In the genomic region with DNA sequence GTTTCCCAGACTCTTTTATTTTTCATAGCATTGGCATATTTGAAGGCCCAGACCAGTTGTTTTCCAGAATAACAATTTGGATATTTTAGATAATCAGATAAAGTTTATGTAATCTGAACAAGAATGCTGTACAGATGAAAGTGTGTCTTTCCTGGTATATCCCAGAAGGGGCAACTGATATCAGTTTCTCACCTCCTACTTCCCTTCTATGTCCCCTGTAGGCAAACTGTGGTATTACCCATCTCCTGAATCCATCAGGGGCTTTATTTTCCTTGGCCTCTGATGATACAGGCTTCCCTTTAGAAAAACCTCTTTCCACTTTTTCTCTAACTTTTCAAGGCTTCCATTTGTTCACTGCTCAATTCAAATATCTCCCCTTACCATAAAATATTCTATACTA, we compare ENCODE assay signal across 14 cellular contexts.
DNase-seq lines count a peak whose midpoint lies in the region; ATAC-seq and TF ChIP-seq lines count a peak whose summit lies in the region.
"Had no signal": no experiment of that assay in that cellular context is flagged by ENCODE, and none has a peak within 500 bp of the region (broad histone marks: within the 10 kb centered on the region; RNA-seq: fewer than 3 reads in every experiment).

No MANE protein-coding gene starts in this region.

- DNase-seq in MM.1S, result no peak
- no peak for DNase-seq in endothelial cell (ENCODE audit: low spot score)
- no peak for DNase-seq in progenitor cell of endocrine pancreas (ENCODE audit: low spot score, unreplicated experiment)
- DNase-seq in NCI-H1930 (lab: John Stamatoyannopoulos, UW), result no peak
- DNase-seq in T-helper 17 cell, result no peak
- no peak for DNase-seq in DMS153 (lab: John Stamatoyannopoulos, UW)
- no peak for DNase-seq in COLO668 (lab: John Stamatoyannopoulos, UW; ENCODE audit: unreplicated experiment)
- DNase-seq: effector memory CD8-positive, alpha-beta T cell; HCEC 1CT; NCI-H2227 treated with DMSO at 0.1 percent for 48 hours; retina; SHP77 had no signal

- H3F3A ChIP-seq in MM.1S (ENCODE audit: insufficient read depth, low read length), result no peaks in the 10 kb centered on the region

- no peak for ATAC-seq in T-helper 17 cell
- ATAC-seq: activated T-helper 17 cell treated with anti-CD3 and anti-CD28 coated beads, Interleukin-2, amount 50 U/mL, for 72 hours; effector memory CD8-positive, alpha-beta T cell had no signal

- peaks cover 18% of the 10 kb centered on the region for H3K4me1 ChIP-seq in MM.1S (ENCODE audit: low read length)

- H3K9me3 Mint-ChIP-seq in endothelial cell (ENCODE audit: unreplicated experiment) (no peaks in the 10 kb centered on the region), progenitor cell of endocrine pancreas (ENCODE audit: low read depth) (no peaks in the 10 kb centered on the region)
- H3K9me3 Mint-ChIP-seq: activated T-helper 17 cell treated with anti-CD3 and anti-CD28 coated beads, Interleukin-2, amount 50 U/mL, for 72 hours; effector memory CD8-positive, alpha-beta T cell had no signal

- no peaks in the 10 kb centered on the region for H4K20me1 ChIP-seq in MM.1S (ENCODE audit: insufficient read depth, low read length)

- H3K4me2 ChIP-seq in MM.1S (ENCODE audit: low read depth, low read length), result no peak overlapping the region

- H3K9ac ChIP-seq in MM.1S (ENCODE audit: low read length), result no peak overlapping the region

- H3K27me3 ChIP-seq in MM.1S (replicated peaks; ENCODE audit: insufficient read depth, low read length), result no peaks in the 10 kb centered on the region

- H3K27ac Mint-ChIP-seq in endothelial cell (ENCODE audit: unreplicated experiment), result no peak overlapping the region
- H3K27ac Mint-ChIP-seq in progenitor cell of endocrine pancreas, result no peak overlapping the region
- H3K27ac Mint-ChIP-seq in T-helper 17 cell, result no peak overlapping the region
- H3K27ac Mint-ChIP-seq: activated T-helper 17 cell treated with anti-CD3 and anti-CD28 coated beads, Interleukin-2, amount 50 U/mL, for 72 hours; effector memory CD8-positive, alpha-beta T cell had no signal

- H2AFZ ChIP-seq in MM.1S (ENCODE audit: low read length), result no peak overlapping the region

- no peaks in the 10 kb centered on the region for H3K36me3 Mint-ChIP-seq in endothelial cell (ENCODE audit: low read depth, unreplicated experiment)
- H3K36me3 Mint-ChIP-seq in progenitor cell of endocrine pancreas (ENCODE audit: insufficient read depth), result peaks cover 2% of the 10 kb centered on the region
- no peaks in the 10 kb centered on the region for H3K36me3 Mint-ChIP-seq in T-helper 17 cell (ENCODE audit: low read depth)

- H3K4me3 Mint-ChIP-seq in endothelial cell (ENCODE audit: unreplicated experiment), result no peak overlapping the region
- H3K4me3 Mint-ChIP-seq in progenitor cell of endocrine pancreas (ENCODE audit: low read depth), result no peak overlapping the region
- no peak overlapping the region for H3K4me3 Mint-ChIP-seq in T-helper 17 cell
- H3K4me3 Mint-ChIP-seq: activated T-helper 17 cell treated with anti-CD3 and anti-CD28 coated beads, Interleukin-2, amount 50 U/mL, for 72 hours; effector memory CD8-positive, alpha-beta T cell had no signal

- H3K9me2 ChIP-seq in MM.1S (replicated peaks; ENCODE audit: insufficient read depth, low read length), result no peaks in the 10 kb centered on the region

- H3K36me3 ChIP-seq in MM.1S (replicated peaks; ENCODE audit: insufficient read depth, low read length), result no peaks in the 10 kb centered on the region

- no peaks in the 10 kb centered on the region for H3K79me2 ChIP-seq in MM.1S (ENCODE audit: low read length)

- H3K4me1 Mint-ChIP-seq in endothelial cell (ENCODE audit: unreplicated experiment) (no peaks in the 10 kb centered on the region), progenitor cell of endocrine pancreas (ENCODE audit: low read depth) (peaks cover 13% of the 10 kb centered on the region), T-helper 17 cell (peaks cover 4% of the 10 kb centered on the region)
- H3K4me1 Mint-ChIP-seq: activated T-helper 17 cell treated with anti-CD3 and anti-CD28 coated beads, Interleukin-2, amount 50 U/mL, for 72 hours had no signal

- TF ChIP-seq CTCF in GM12872 (IDR thresholded peaks at IDR 0.05; ENCODE audit: insufficient read depth, low read depth, low read length) (peak; percentile 37; the same call in 1 of the 3 replicates), MM.1S (IDR thresholded peaks at IDR 0.05; ENCODE audit: low read length) (peak; percentile 39), endothelial cell (IDR thresholded peaks at IDR 0.05; ENCODE audit: unreplicated experiment) (peak; percentile 58), progenitor cell of endocrine pancreas (IDR thresholded peaks at IDR 0.05; ENCODE audit: unreplicated experiment) (peak; percentile 40)

- H3K9me3 ChIP-seq in MM.1S (replicated peaks; ENCODE audit: insufficient read depth, low read length) (no peaks in the 10 kb centered on the region), T-helper 17 cell (ENCODE audit: control insufficient read depth, low read length, poor library complexity, severe bottlenecking) (no peaks in the 10 kb centered on the region)

- H3K27me3 Mint-ChIP-seq in endothelial cell (ENCODE audit: unreplicated experiment), result no peaks in the 10 kb centered on the region
- H3K27me3 Mint-ChIP-seq in progenitor cell of endocrine pancreas, result no peaks in the 10 kb centered on the region
- H3K27me3 Mint-ChIP-seq in T-helper 17 cell, result no peaks in the 10 kb centered on the region
- H3K27me3 Mint-ChIP-seq: activated T-helper 17 cell treated with anti-CD3 and anti-CD28 coated beads, Interleukin-2, amount 50 U/mL, for 72 hours; effector memory CD8-positive, alpha-beta T cell had no signal

- no peak overlapping the region for H3K27ac ChIP-seq in MM.1S (ENCODE audit: low read length)

- H3K4me3 ChIP-seq in MM.1S (ENCODE audit: low read length), result no peak overlapping the region
